2 cellular contexts compared by ENCODE assay signal in the genomic region with DNA sequence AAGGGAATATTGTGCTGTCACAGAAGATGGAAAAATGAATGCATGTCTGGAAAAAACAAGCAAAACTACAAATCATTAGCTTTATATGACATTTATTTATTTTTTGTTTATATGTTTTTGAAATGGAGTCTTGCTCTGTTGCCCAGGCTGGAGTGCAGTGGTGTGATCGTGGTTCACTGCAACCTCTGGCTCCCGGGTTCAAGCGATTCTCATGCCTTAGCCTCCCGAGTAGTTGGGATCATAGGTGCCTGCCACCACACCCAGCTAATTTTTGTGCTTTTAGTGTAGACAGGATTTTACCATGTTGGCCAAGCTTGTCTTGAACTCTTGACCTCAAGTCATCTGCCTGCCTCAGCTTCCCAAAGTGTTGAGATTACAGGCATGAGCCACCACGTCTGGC.
TF ChIP-seq lines count a peak whose summit lies in the region.

No MANE protein-coding gene starts in this region.

TF ChIP-seq in GM12878, 131 proteins besides CTCF, POLR2A, EP300 and RAD21:
- TF ChIP-seq TCF7 (IDR thresholded peaks at IDR 0.05; ENCODE audit: borderline replicate concordance) = no peak
- 0 out of 2 replicates have a peak, but pooled peaks have one; percentile 29 for TF ChIP-seq JUNB (IDR thresholded peaks at IDR 0.05)
- no peak for TF ChIP-seq E2F4 (IDR thresholded peaks at IDR 0.05; ENCODE audit: low read depth, low read length)

TF ChIP-seq in HEK293T, 16 proteins besides CTCF, POLR2A, EP300 and RAD21:
- TF ChIP-seq ZNF384 (IDR thresholded peaks at IDR 0.05) (no peak), SUZ12 (IDR thresholded peaks at IDR 0.05) (no peak), FOXA1 (IDR thresholded peaks at IDR 0.05) (no peak), ELF4 (IDR thresholded peaks at IDR 0.05) (no peak), NFRKB (IDR thresholded peaks at IDR 0.05) (no peak), BHLHE40 (IDR thresholded peaks at IDR 0.05; ENCODE audit: borderline replicate concordance) (no peak), ARNT (IDR thresholded peaks at IDR 0.05) (no peak), SP1 (IDR thresholded peaks at IDR 0.05) (no peak), FOXK2 (IDR thresholded peaks at IDR 0.05) (no peak), PKNOX1 (IDR thresholded peaks at IDR 0.05) (no peak), FOXM1 (IDR thresholded peaks at IDR 0.05; ENCODE audit: borderline replicate concordance) (no peak), CTBP1 (IDR thresholded peaks at IDR 0.05; ENCODE audit: borderline replicate concordance) (no peak), LEF1 (IDR thresholded peaks at IDR 0.05; ENCODE audit: borderline replicate concordance) (no peak), HDGF (IDR thresholded peaks at IDR 0.05; ENCODE audit: borderline replicate concordance) (no peak), TARDBP (IDR thresholded peaks at IDR 0.05) (no peak), L3MBTL2 (conservative IDR thresholded peaks at IDR 0.05) (no peak)
TF ChIP-seq in HEK293T: peak in this region for 0.
